ENCODE assay signal across 21 cellular contexts in the genomic region with DNA sequence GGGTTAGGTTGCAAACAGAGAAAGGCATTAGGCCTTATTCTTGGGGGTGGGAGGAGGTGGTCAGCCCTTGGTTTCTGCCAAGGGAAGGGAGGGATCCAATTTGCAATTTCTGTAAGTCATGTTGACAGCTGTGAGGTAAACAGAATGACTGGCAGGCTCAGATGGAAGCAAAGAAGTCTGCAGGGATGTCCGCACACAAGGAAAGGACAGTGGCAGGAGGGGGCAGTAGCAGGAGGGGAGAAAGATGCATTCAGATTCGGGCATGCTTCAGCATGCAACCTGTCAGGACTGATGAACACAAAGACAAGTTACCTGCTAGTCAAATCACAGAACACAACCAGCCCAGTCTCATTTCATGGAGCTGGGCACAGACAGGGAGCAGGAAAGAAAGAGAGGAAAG.
DNase-seq lines count a peak whose midpoint lies in the region; ATAC-seq, FAIRE-seq and TF ChIP-seq lines count a peak whose summit lies in the region.
"Had no signal": no experiment of that assay in that cellular context is flagged by ENCODE, and none has a peak within 500 bp of the region (broad histone marks: within the 10 kb centered on the region; RNA-seq: fewer than 3 reads in every experiment).

No MANE protein-coding gene starts in this region.

- H3K9me3 Mint-ChIP-seq in neural progenitor cell: no peaks in the 10 kb centered on the region

- no peak overlapping the region for H3K9ac ChIP-seq in neural progenitor cell
- H3K9ac ChIP-seq in kidney (ENCODE audit: low read length in 2 of 2): no peak overlapping the region
- H3K9ac ChIP-seq: GM23248 had no signal

- peaks cover 23% of the 10 kb centered on the region for H3K4me1 Mint-ChIP-seq in neural progenitor cell
- H3K4me1 Mint-ChIP-seq: CD4-positive, CD25-positive, alpha-beta regulatory T cell had no signal

- H3F3A ChIP-seq in neural progenitor cell (ENCODE audit: low read depth): no peaks in the 10 kb centered on the region

- H3K36me3 Mint-ChIP-seq in neural progenitor cell: no peaks in the 10 kb centered on the region
- H3K36me3 Mint-ChIP-seq: CD4-positive, CD25-positive, alpha-beta regulatory T cell had no signal

- no peak for TF ChIP-seq CTCF in A549 (IDR thresholded peaks at IDR 0.05)
- no peak for TF ChIP-seq CTCF in epithelial cell of esophagus (IDR thresholded peaks at IDR 0.05; ENCODE audit: insufficient read depth, low read depth, low read length, missing control alignments)
- TF ChIP-seq CTCF in neural progenitor cell (IDR thresholded peaks at IDR 0.05): no peak
- TF ChIP-seq CTCF in kidney (IDR thresholded peaks at IDR 0.05; ENCODE audit: borderline replicate concordance, extremely low read depth, insufficient read depth): no peak

- no peak for FAIRE-seq in A549 (lab: Jason Lieb, UNC)
- FAIRE-seq in kidney (lab: Jason Lieb, UNC): no peak

- no peaks in the 10 kb centered on the region for H4K20me1 ChIP-seq in neural progenitor cell (ENCODE audit: low read depth)

- H3K4me3 Mint-ChIP-seq in neural progenitor cell: no peak overlapping the region
- H3K4me3 Mint-ChIP-seq: CD4-positive, CD25-positive, alpha-beta regulatory T cell had no signal

- H3K27me3 Mint-ChIP-seq in neural progenitor cell (ENCODE audit: insufficient read depth, low read depth): peaks cover 3% of the 10 kb centered on the region

- no peaks in the 10 kb centered on the region for H3K36me3 ChIP-seq in neural progenitor cell
- H3K36me3 ChIP-seq in kidney (ENCODE audit: control insufficient read depth in 1 of 2, insufficient read depth in 2 of 2, low read length in 2 of 2): no peaks in the 10 kb centered on the region
- H3K36me3 ChIP-seq: HAP-1 had no signal

- TF ChIP-seq POLR2A in A549 (IDR thresholded peaks at IDR 0.05; ENCODE audit: low read length): no peak

- H2AFZ ChIP-seq in neural progenitor cell (replicated peaks): no peak overlapping the region
- H2AFZ ChIP-seq: GM23248, PC-9 had no signal

- intact Hi-C loops in kidney (cut with DNase I): no loop called here

- no peak for ATAC-seq in A549
- ATAC-seq: SK-N-SH treated with all-trans-retinoic acid at 6 μM for 48 hours had no signal

- no peaks in the 10 kb centered on the region for H3K27me3 ChIP-seq in neural progenitor cell

- POLR2A ChIA-PET in A549 (lab: Yijun Ruan, JAX): no interaction called here

- CTCF ChIA-PET in A549 (lab: Yijun Ruan, JAX): interaction anchor here (0.6 to 11.6 kb wide), 4 partner anchors 16 to 215 kb away, joined by 3 to 70 read pairs (median 4); no protein-coding TSS in a partner anchor

- DNase-seq in A549 (ENCODE audit: low read depth in 1 of 2, low spot score in 1 of 2) (no peak), HPDE6-E6E7 (ENCODE audit: extremely low spot score) (peak; percentile 60), epithelial cell of esophagus (ENCODE audit: low read depth) (peak; percentile 50), neural progenitor cell (ENCODE audit: low spot score) (no peak), kidney (no peak), NCI-H1105 (lab: John Stamatoyannopoulos, UW) (no peak)
- DNase-seq in activated CD4-positive, alpha-beta T cell treated with anti-CD3 and anti-CD28 coated beads for 48 hours: no peak
- DNase-seq: CD4-positive, CD25-positive, alpha-beta regulatory T cell; DMS79 treated with DMSO at 0.1 percent for 48 hours; GM23248; Kasumi-1; NCI-H1436 treated with DMSO at 0.1 percent for 48 hours; NCI-H1930; NCI-H226; NCI-H510A treated with DMSO at 0.1 percent for 48 hours; NCI-H774; PC-9; RPMI8226; SIG-M5 had no signal

- no peaks in the 10 kb centered on the region for H3K79me2 ChIP-seq in neural progenitor cell (ENCODE audit: low read depth)

- H3K4me3 ChIP-seq in A549 (no peak overlapping the region), epithelial cell of esophagus (ENCODE audit: low read length) (no peak overlapping the region), neural progenitor cell (no peak overlapping the region), kidney (ENCODE audit: low read length in 2 of 2) (no peak overlapping the region)
- H3K4me3 ChIP-seq: GM23248, HAP-1, PC-9 had no signal

- no peak for TF ChIP-seq EP300 in A549 (IDR thresholded peaks at IDR 0.05)

- peak overlapping the region; percentile 51 to 77; a peak in 5 of 6 replicates for H3K27ac ChIP-seq in A549
- H3K27ac ChIP-seq in neural progenitor cell: no peak overlapping the region
- no peak overlapping the region for H3K27ac ChIP-seq in kidney (ENCODE audit: low read depth in 2 of 2, low read length in 2 of 2)
- H3K27ac ChIP-seq: GM23248, PC-9 had no signal

- H3K4me1 ChIP-seq in A549: peaks cover 46% of the 10 kb centered on the region
- peaks cover 4% of the 10 kb centered on the region for H3K4me1 ChIP-seq in neural progenitor cell
- H3K4me1 ChIP-seq in kidney (ENCODE audit: control insufficient read depth in 1 of 2, insufficient read depth in 1 of 2, low read depth in 1 of 2, low read length in 2 of 2): no peaks in the 10 kb centered on the region
- H3K4me1 ChIP-seq: HAP-1 had no signal

- no peak for TF ChIP-seq RAD21 in A549 (conservative IDR thresholded peaks at IDR 0.05 in 1 of 2, IDR thresholded peaks at IDR 0.05 in 1 of 2)

- 56% methylated on average over 2 of the region's 2 CpGs for WGBS in A549 (ENCODE audit: missing lambda C conversion rate)

- no peaks in the 10 kb centered on the region for H3K9me3 ChIP-seq in A549
- no peaks in the 10 kb centered on the region for H3K9me3 ChIP-seq in neural progenitor cell (ENCODE audit: low read depth)
- H3K9me3 ChIP-seq in kidney (ENCODE audit: control insufficient read depth in 1 of 2, low read length in 2 of 2): no peaks in the 10 kb centered on the region
- H3K9me3 ChIP-seq: HAP-1 had no signal

- H3K27ac Mint-ChIP-seq in neural progenitor cell: peak overlapping the region; percentile 4
- H3K27ac Mint-ChIP-seq: CD4-positive, CD25-positive, alpha-beta regulatory T cell had no signal

- no peak overlapping the region for H3K4me2 ChIP-seq in A549
- H3K4me2 ChIP-seq in neural progenitor cell: no peak overlapping the region
- H3K4me2 ChIP-seq: PC-9 had no signal

TF ChIP-seq in A549, 52 proteins besides CTCF, POLR2A, EP300 and RAD21 (continues in another document):
- TF ChIP-seq FOSL2 (IDR thresholded peaks at IDR 0.05): no peak
- no peak for TF ChIP-seq FOSL2 (CRISPR knock-in tag; IDR thresholded peaks at IDR 0.05)
- TF ChIP-seq HEYL (CRISPR knock-in tag; IDR thresholded peaks at IDR 0.05): no peak
- TF ChIP-seq RCOR1 (IDR thresholded peaks at IDR 0.05; ENCODE audit: low read depth, low read length): no peak
- TF ChIP-seq HOXB5 (CRISPR knock-in tag; IDR thresholded peaks at IDR 0.05): no peak
- no peak for TF ChIP-seq RNF2 (IDR thresholded peaks at IDR 0.05; ENCODE audit: borderline replicate concordance, low read depth)
- TF ChIP-seq, protein P1, sequence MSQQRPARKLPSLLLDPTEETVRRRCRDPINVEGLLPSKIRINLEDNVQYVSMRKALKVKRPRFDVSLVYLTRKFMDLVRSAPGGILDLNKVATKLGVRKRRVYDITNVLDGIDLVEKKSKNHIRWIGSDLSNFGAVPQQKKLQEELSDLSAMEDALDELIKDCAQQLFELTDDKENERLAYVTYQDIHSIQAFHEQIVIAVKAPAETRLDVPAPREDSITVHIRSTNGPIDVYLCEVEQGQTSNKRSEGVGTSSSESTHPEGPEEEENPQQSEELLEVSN (IDR thresholded peaks at IDR 0.05; ENCODE audit: borderline replicate concordance, low read depth): no peak
- TF ChIP-seq JUNB (IDR thresholded peaks at IDR 0.05): no peak
- TF ChIP-seq RFX5 (IDR thresholded peaks at IDR 0.05): no peak
- TF ChIP-seq EHMT2 (IDR thresholded peaks at IDR 0.05; ENCODE audit: low read depth): no peak
- TF ChIP-seq, protein P2, sequence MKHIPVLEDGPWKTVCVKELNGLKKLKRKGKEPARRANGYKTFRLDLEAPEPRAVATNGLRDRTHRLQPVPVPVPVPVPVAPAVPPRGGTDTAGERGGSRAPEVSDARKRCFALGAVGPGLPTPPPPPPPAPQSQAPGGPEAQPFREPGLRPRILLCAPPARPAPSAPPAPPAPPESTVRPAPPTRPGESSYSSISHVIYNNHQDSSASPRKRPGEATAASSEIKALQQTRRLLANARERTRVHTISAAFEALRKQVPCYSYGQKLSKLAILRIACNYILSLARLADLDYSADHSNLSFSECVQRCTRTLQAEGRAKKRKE (CRISPR knock-in tag; IDR thresholded peaks at IDR 0.05; ENCODE audit: low read depth): no peak
- TF ChIP-seq NFE2L2 (conservative IDR thresholded peaks at IDR 0.05; ENCODE audit: low read length): no peak
- no peak for TF ChIP-seq KDM5A (IDR thresholded peaks at IDR 0.05)
- TF ChIP-seq RARB (CRISPR knock-in tag; IDR thresholded peaks at IDR 0.05): no peak
- TF ChIP-seq REST (IDR thresholded peaks at IDR 0.05): no peak

Comparison
In these comparisons a context has a peak if more than half of its experiments do, and no peak if none do; other contexts are left out.
1. DNase-seq: peak in HPDE6-E6E7 (single experiment) and epithelial cell of esophagus (single experiment); none in A549 (0 of 2), neural progenitor cell (single experiment), kidney (single experiment), activated CD4-positive, alpha-beta T cell treated with anti-CD3 and anti-CD28 coated beads for 48 hours (single experiment) and NCI-H1105 (single experiment).
2. H3K27ac ChIP-seq: peak in A549 (2 of 2); none in neural progenitor cell (single experiment) and kidney (0 of 2).